ENCODE assay signal across 17 cellular contexts in genomic region chr2:74887961-74888670, GRCh38. TPM values are rescaled to one million over a fixed set of nuclear protein-coding genes. Genes with fewer than 3 reads are reported as not detected.
DNase-seq lines count a peak whose midpoint lies in the region; ATAC-seq, FAIRE-seq and TF ChIP-seq lines count a peak whose summit lies in the region.
"Had no signal": no experiment of that assay in that cellular context is flagged by ENCODE, and none has a peak within 500 bp of the region (broad histone marks: within the 10 kb centered on the region; RNA-seq: fewer than 3 reads in every experiment).

No MANE protein-coding gene starts in this region.

- H3K4me2 ChIP-seq in keratinocyte (ENCODE audit: control insufficient read depth, extremely low read depth, insufficient read depth, low read depth, low read length) = peak overlapping the region; percentile 95

- no peak for ATAC-seq in activated naive CD8-positive, alpha-beta T cell treated with anti-CD3 and anti-CD28 coated beads, Interleukin-2, amount 50 U/mL, for 24 hours
- ATAC-seq: activated T-helper 17 cell treated with anti-CD3 and anti-CD28 coated beads, Interleukin-2, amount 50 U/mL, for 72 hours; body of pancreas; heart left ventricle had no signal

- peak overlapping the region; percentile 71 for H3K9ac ChIP-seq in keratinocyte (ENCODE audit: control insufficient read depth, extremely low read depth, insufficient read depth, low read length)

- dilution Hi-C loops in keratinocyte (cut with MboI; ENCODE audit: extremely low pct_ligation_motif_present, low sequenced_read_pairs) = no loop called here

- H3K4me1 Mint-ChIP-seq in activated naive CD8-positive, alpha-beta T cell treated with anti-CD3 and anti-CD28 coated beads, Interleukin-2, amount 50 U/mL, for 24 hours = no peaks in the 10 kb centered on the region
- H3K4me1 Mint-ChIP-seq: activated CD4-positive, alpha-beta memory T cell treated with anti-CD3 and anti-CD28 coated beads, Interleukin-2, amount 10 ng/mL, durations not matched to agents 7 days and 5 days had no signal

- H3K4me3 ChIP-seq in AG09309 (ENCODE audit: control insufficient read depth, low read depth, low read length) = no peak overlapping the region
- no peak overlapping the region for H3K4me3 ChIP-seq in brain microvascular endothelial cell (ENCODE audit: low read depth, low read length)
- H3K4me3 ChIP-seq in keratinocyte (ENCODE audit: control insufficient read depth in 2 of 3, extremely low read depth in 1 of 3, insufficient read depth in 2 of 3, low read depth in 1 of 3, low read length in 3 of 3) = peak overlapping the region in 2 of 3 experiments; percentile 53 to 67
- H3K4me3 ChIP-seq: body of pancreas, heart left ventricle, ovary, SJCRH30, suprapubic skin had no signal

- peak overlapping the region; percentile 59 for H3K27ac ChIP-seq in brain microvascular endothelial cell
- H3K27ac ChIP-seq in keratinocyte (ENCODE audit: control insufficient read depth, insufficient read depth, low read length) = peak overlapping the region; percentile 89
- H3K27ac ChIP-seq: body of pancreas, heart left ventricle, ovary, SJCRH30, suprapubic skin had no signal

- H3K27me3 ChIP-seq in brain microvascular endothelial cell (replicated peaks) (no peaks in the 10 kb centered on the region), keratinocyte (ENCODE audit: control insufficient read depth, extremely low read depth, insufficient read depth, low read length) (no peaks in the 10 kb centered on the region)
- H3K27me3 ChIP-seq: body of pancreas, heart left ventricle, ovary, SJCRH30, suprapubic skin had no signal

- H3K36me3 Mint-ChIP-seq in activated naive CD8-positive, alpha-beta T cell treated with anti-CD3 and anti-CD28 coated beads, Interleukin-2, amount 50 U/mL, for 24 hours (ENCODE audit: low read depth) = peaks cover 78% of the 10 kb centered on the region

- peaks cover 36% of the 10 kb centered on the region for H3K4me1 ChIP-seq in keratinocyte (ENCODE audit: control insufficient read depth, extremely low read depth, insufficient read depth, low read length)
- H3K4me1 ChIP-seq: body of pancreas, heart left ventricle, SJCRH30, suprapubic skin had no signal

- no peaks in the 10 kb centered on the region for H3K36me3 ChIP-seq in brain microvascular endothelial cell (replicated peaks)
- H3K36me3 ChIP-seq in keratinocyte (ENCODE audit: control insufficient read depth in 2 of 2, extremely low read depth in 1 of 2, insufficient read depth in 2 of 2, low read length in 2 of 2) = peaks cover 33 to 44% of the 10 kb centered on the region in 2 experiments
- H3K36me3 ChIP-seq: ovary had no signal

- DNase-seq in AG09309 (ENCODE audit: low read depth) (no peak), HTR-8/SVneo (ENCODE audit: insufficient read length, low spot score) (no peak), brain microvascular endothelial cell (peak; percentile 21), keratinocyte (ENCODE audit: low read depth, low spot score) (peak; percentile 42), 8988T (no peak), NCI-H2171 (lab: John Stamatoyannopoulos, UW) (no peak), SW480 (ENCODE audit: low spot score) (no peak)
- DNase-seq in activated naive CD8-positive, alpha-beta T cell treated with anti-CD3 and anti-CD28 coated beads, Interleukin-2, amount 50 U/mL, for 24 hours = no peak
- DNase-seq: activated CD4-positive, alpha-beta memory T cell treated with anti-CD3 and anti-CD28 coated beads, Interleukin-2, amount 10 ng/mL, durations not matched to agents 7 days and 5 days; body of pancreas; heart left ventricle; ovary; SJCRH30 had no signal

- no peak overlapping the region for H3K4me3 Mint-ChIP-seq in activated naive CD8-positive, alpha-beta T cell treated with anti-CD3 and anti-CD28 coated beads, Interleukin-2, amount 50 U/mL, for 24 hours
- H3K4me3 Mint-ChIP-seq: activated CD4-positive, alpha-beta memory T cell treated with anti-CD3 and anti-CD28 coated beads, Interleukin-2, amount 10 ng/mL, durations not matched to agents 7 days and 5 days; activated T-helper 17 cell treated with anti-CD3 and anti-CD28 coated beads, Interleukin-2, amount 50 U/mL, for 72 hours; CD14-positive monocyte had no signal

- H3K79me2 ChIP-seq in keratinocyte (ENCODE audit: control insufficient read depth, insufficient read depth, low read length) = no peaks in the 10 kb centered on the region

- FAIRE-seq in HTR-8/SVneo (lab: Jason Lieb, UNC) (peak; percentile 38), keratinocyte (lab: Jason Lieb, UNC) (no peak)
- FAIRE-seq: GM12891 had no signal

- H3K27me3 Mint-ChIP-seq in activated naive CD8-positive, alpha-beta T cell treated with anti-CD3 and anti-CD28 coated beads, Interleukin-2, amount 50 U/mL, for 24 hours = no peaks in the 10 kb centered on the region
- H3K27me3 Mint-ChIP-seq: activated CD4-positive, alpha-beta memory T cell treated with anti-CD3 and anti-CD28 coated beads, Interleukin-2, amount 10 ng/mL, durations not matched to agents 7 days and 5 days; activated T-helper 17 cell treated with anti-CD3 and anti-CD28 coated beads, Interleukin-2, amount 50 U/mL, for 72 hours had no signal

- in situ Hi-C loops in brain microvascular endothelial cell (cut with HindIII; ENCODE audit: low pct_ligation_motif_present, low sequenced_read_pairs) = no loop called here

- H3K9me3 Mint-ChIP-seq in activated naive CD8-positive, alpha-beta T cell treated with anti-CD3 and anti-CD28 coated beads, Interleukin-2, amount 50 U/mL, for 24 hours = no peaks in the 10 kb centered on the region
- H3K9me3 Mint-ChIP-seq: activated CD4-positive, alpha-beta memory T cell treated with anti-CD3 and anti-CD28 coated beads, Interleukin-2, amount 10 ng/mL, durations not matched to agents 7 days and 5 days; activated T-helper 17 cell treated with anti-CD3 and anti-CD28 coated beads, Interleukin-2, amount 50 U/mL, for 72 hours had no signal

- H3K27ac Mint-ChIP-seq in activated naive CD8-positive, alpha-beta T cell treated with anti-CD3 and anti-CD28 coated beads, Interleukin-2, amount 50 U/mL, for 24 hours = no peak overlapping the region
- H3K27ac Mint-ChIP-seq: activated CD4-positive, alpha-beta memory T cell treated with anti-CD3 and anti-CD28 coated beads, Interleukin-2, amount 10 ng/mL, durations not matched to agents 7 days and 5 days; activated T-helper 17 cell treated with anti-CD3 and anti-CD28 coated beads, Interleukin-2, amount 50 U/mL, for 72 hours had no signal

- peak; percentile 9 for TF ChIP-seq CTCF in AG09309 (IDR thresholded peaks at IDR 0.05; ENCODE audit: control insufficient read depth, insufficient read depth, low read depth, low read length, missing control alignments)
- peak; percentile 25 for TF ChIP-seq CTCF in brain microvascular endothelial cell (IDR thresholded peaks at IDR 0.05; ENCODE audit: low read depth, low read length, missing control alignments)
- TF ChIP-seq CTCF in keratinocyte (optimal IDR thresholded peaks at IDR 0.05 in 1 of 3, IDR thresholded peaks at IDR 0.05 in 1 of 3, conservative IDR thresholded peaks at IDR 0.05 in 1 of 3; ENCODE audit: extremely low read depth in 1 of 3, insufficient read depth in 2 of 3, low read length in 3 of 3) = peak in 1 of 3 experiments; percentile 21

- H2AFZ ChIP-seq in keratinocyte (ENCODE audit: control insufficient read depth, low read length) = peak overlapping the region; percentile 81

- H3K9me1 ChIP-seq in keratinocyte (ENCODE audit: control insufficient read depth, extremely low read depth, insufficient read depth, low read length) = no peaks in the 10 kb centered on the region

- no peaks in the 10 kb centered on the region for H4K20me1 ChIP-seq in keratinocyte (ENCODE audit: control insufficient read depth, extremely low read depth, insufficient read depth, low read length)

- H3K9me3 ChIP-seq in keratinocyte (ENCODE audit: control insufficient read depth, low read depth, low read length) = no peaks in the 10 kb centered on the region
- H3K9me3 ChIP-seq: body of pancreas, heart left ventricle, ovary, SJCRH30, suprapubic skin had no signal

RNA-seq across cellular contexts. Expression of gene HK2, which starts 54.2 kb away (rescaled TPM):
- 20.3 to 27.1 TPM (median 23.2 TPM) in 3 replicates for polyA plus RNA-seq in keratinocyte
- polyA plus RNA-seq in keratinocyte (2011; ENCODE audit: low read depth) = 56.1 TPM
- polyA plus RNA-seq in keratinocyte (2011; cell fraction: cytosol; rRNA removed) = 13.8 and 15.1 TPM in 2 replicates
- 29.1 and 39.4 TPM in 2 replicates for polyA plus RNA-seq in keratinocyte (2011; cell fraction: nucleus; rRNA removed)
- 21.7 and 83.6 TPM in 2 replicates for polyA plus RNA-seq in keratinocyte (2012; ENCODE audit: low replicate concordance)
- polyA minus RNA-seq in keratinocyte = 27.5 to 58.4 TPM (median 58.2 TPM) in 3 replicates
- polyA minus RNA-seq in keratinocyte (2011; cell fraction: cytosol; rRNA and poly(A)+ RNA removed) = 28.2 TPM
- 38.4 and 46.2 TPM in 2 replicates for polyA minus RNA-seq in keratinocyte (2011; cell fraction: nucleus; rRNA and poly(A)+ RNA removed)

Comparison
In these comparisons a context has a peak if more than half of its experiments do, and no peak if none do; other contexts are left out.
1. DNase-seq: peak in brain microvascular endothelial cell (single experiment) and keratinocyte (single experiment); none in AG09309 (single experiment), HTR-8/SVneo (single experiment), 8988T (single experiment), NCI-H2171 (single experiment), SW480 (single experiment) and activated naive CD8-positive, alpha-beta T cell treated with anti-CD3 and anti-CD28 coated beads, Interleukin-2, amount 50 U/mL, for 24 hours (single experiment).
2. H3K4me3 ChIP-seq: peak in keratinocyte (2 of 3); none in AG09309 (single experiment) and brain microvascular endothelial cell (single experiment).